Comparison of ENCODE assay signal across 10 cellular contexts in genomic region chr17:19304209-19304608, GRCh38. TPM values are rescaled to one million over a fixed set of nuclear protein-coding genes. Genes with fewer than 3 reads are reported as not detected.
DNase-seq lines count a peak whose midpoint lies in the region; ATAC-seq, FAIRE-seq and TF ChIP-seq lines count a peak whose summit lies in the region.
"Had no signal": no experiment of that assay in that cellular context is flagged by ENCODE, and none has a peak within 500 bp of the region (broad histone marks: within the 10 kb centered on the region; RNA-seq: fewer than 3 reads in every experiment).

No MANE protein-coding gene starts in this region.

- no peak overlapping the region for H3K4me3 Mint-ChIP-seq in activated T-helper 2 cell treated with anti-CD3 and anti-CD28 coated beads, Interferon-gamma antibody, Interleukin-2, Interleukin-4, amounts not matched to agents 10 μg/mL and 5 μg/mL and 100 μg/mL, durations not matched to agents 14 hours and 24 hours and 36 hours (ENCODE audit: low read depth)

- peaks cover 41% of the 10 kb centered on the region for H3K4me1 Mint-ChIP-seq in activated T-helper 2 cell treated with anti-CD3 and anti-CD28 coated beads, Interferon-gamma antibody, Interleukin-2, Interleukin-4, amounts not matched to agents 10 μg/mL and 5 μg/mL and 100 μg/mL, durations not matched to agents 14 hours and 24 hours and 36 hours (ENCODE audit: low read depth)

- FAIRE-seq in small intestine (lab: Jason Lieb, UNC), result no peak

- peaks cover 8% of the 10 kb centered on the region for H3K27me3 Mint-ChIP-seq in activated T-helper 2 cell treated with anti-CD3 and anti-CD28 coated beads, Interferon-gamma antibody, Interleukin-2, Interleukin-4, amounts not matched to agents 10 μg/mL and 5 μg/mL and 100 μg/mL, durations not matched to agents 14 hours and 24 hours and 36 hours (ENCODE audit: low read depth)

- no peaks in the 10 kb centered on the region for H3K36me3 ChIP-seq in small intestine (ENCODE audit: control insufficient read depth in 2 of 2, insufficient read depth in 2 of 2, low read length in 2 of 2)

- no peaks in the 10 kb centered on the region for H3K36me3 Mint-ChIP-seq in activated T-helper 2 cell treated with anti-CD3 and anti-CD28 coated beads, Interferon-gamma antibody, Interleukin-2, Interleukin-4, amounts not matched to agents 10 μg/mL and 5 μg/mL and 100 μg/mL, durations not matched to agents 14 hours and 24 hours and 36 hours (ENCODE audit: low read depth)

- 62 to 75% (median 67%) methylated on average over 7 of the region's 7 CpGs for WGBS in small intestine, 3 donors

- DNase-seq in HL-60 (ENCODE audit: low read depth in 1 of 2, low spot score in 1 of 2) (peak; percentile 63 to 78), UCSD-AML1 (lab: John Stamatoyannopoulos, UW; ENCODE audit: unreplicated experiment) (peak; percentile 39), left cardiac atrium (peak; percentile 58), small intestine (peak; percentile 53), NCI-H2171 treated with DMSO at 0.1 percent for 48 hours (lab: John Stamatoyannopoulos, UW) (no peak)
- no peak for DNase-seq in activated T-helper 2 cell treated with anti-CD3 and anti-CD28 coated beads, Interferon-gamma antibody, Interleukin-2, Interleukin-4, amounts not matched to agents 10 μg/mL and 5 μg/mL and 100 μg/mL, durations not matched to agents 14 hours and 24 hours and 36 hours (ENCODE audit: low spot score)
- DNase-seq: activated gamma-delta T cell treated with Interleukin-2 at 50 U/mL for 16 hours, NCI-H146 had no signal

- no peak overlapping the region for H3K4me3 ChIP-seq in HL-60 (replicated peaks; ENCODE audit: insufficient read depth, low read length)
- no peak overlapping the region for H3K4me3 ChIP-seq in small intestine (ENCODE audit: low read depth in 1 of 2, low read length in 2 of 2)

- ATAC-seq in left cardiac atrium (peak; percentile 45 to 75), GM18870 (IDR thresholded peaks at IDR 0.05; ENCODE audit: unreplicated experiment) (no peak), GM19035 (IDR thresholded peaks at IDR 0.05; ENCODE audit: unreplicated experiment) (no peak)

- H3K9me3 ChIP-seq in small intestine (ENCODE audit: control insufficient read depth, low read depth), result no peaks in the 10 kb centered on the region

- no peaks in the 10 kb centered on the region for H3K9me3 Mint-ChIP-seq in activated T-helper 2 cell treated with anti-CD3 and anti-CD28 coated beads, Interferon-gamma antibody, Interleukin-2, Interleukin-4, amounts not matched to agents 10 μg/mL and 5 μg/mL and 100 μg/mL, durations not matched to agents 14 hours and 24 hours and 36 hours

- no peaks in the 10 kb centered on the region for H3K27me3 ChIP-seq in HL-60 (ENCODE audit: insufficient read depth, poor library complexity, severe bottlenecking)
- no peaks in the 10 kb centered on the region for H3K27me3 ChIP-seq in small intestine (ENCODE audit: control insufficient read depth in 2 of 2, insufficient read depth in 2 of 2, low read length in 2 of 2)

- H3K4me1 ChIP-seq in small intestine (ENCODE audit: control insufficient read depth in 2 of 2, insufficient read depth in 1 of 2, low read depth in 1 of 2, low read length in 1 of 2), result peaks cover 0 to 4% of the 10 kb centered on the region in 2 donors

- H3K27ac ChIP-seq in HL-60 (replicated peaks) (no peak overlapping the region), small intestine (ENCODE audit: low read depth in 1 of 2, low read length in 1 of 2) (peak overlapping the region in 1 of 2 donors; percentile 18)

- intact Hi-C loops in left cardiac atrium (cut with DNase I), result no loop called here
- intact Hi-C loops in activated T-helper 2 cell treated with anti-CD3 and anti-CD28 coated beads, Interferon-gamma antibody, Interleukin-2, Interleukin-4, amounts not matched to agents 10 μg/mL and 5 μg/mL and 100 μg/mL, durations not matched to agents 14 hours and 24 hours and 36 hours (cut with micrococcal nuclease), result no loop called here

- TF ChIP-seq CTCF in HL-60 (IDR thresholded peaks at IDR 0.05; ENCODE audit: insufficient read depth, low read length), result no peak

- H3K27ac Mint-ChIP-seq in activated T-helper 2 cell treated with anti-CD3 and anti-CD28 coated beads, Interferon-gamma antibody, Interleukin-2, Interleukin-4, amounts not matched to agents 10 μg/mL and 5 μg/mL and 100 μg/mL, durations not matched to agents 14 hours and 24 hours and 36 hours, result no peak overlapping the region

RNA-seq across cellular contexts. Expression of gene B9D1, which starts 58.3 kb away (rescaled TPM):
- total RNA-seq in left cardiac atrium, result 1 to 10 TPM; 7.3 to 8.4 TPM
- 10 to 100 TPM in 2 of 3 donors, 1 to 10 TPM in 1; 2.2 to 13.2 (median 12.5) TPM for polyA plus RNA-seq in small intestine
- total RNA-seq in activated T-helper 2 cell treated with anti-CD3 and anti-CD28 coated beads, Interferon-gamma antibody, Interleukin-2, Interleukin-4, amounts not matched to agents 10 μg/mL and 5 μg/mL and 100 μg/mL, durations not matched to agents 14 hours and 24 hours and 36 hours, result 6.7 TPM in 2 replicates

Comparison
In these comparisons a context has a peak if more than half of its experiments do, and no peak if none do; other contexts are left out.
1. DNase-seq: peak in HL-60 (2 of 2), UCSD-AML1 (single experiment), left cardiac atrium (single experiment) and small intestine (single experiment); none in activated T-helper 2 cell treated with anti-CD3 and anti-CD28 coated beads, Interferon-gamma antibody, Interleukin-2, Interleukin-4, amounts not matched to agents 10 μg/mL and 5 μg/mL and 100 μg/mL, durations not matched to agents 14 hours and 24 hours and 36 hours (single experiment) and NCI-H2171 treated with DMSO at 0.1 percent for 48 hours (single experiment).
2. ATAC-seq: peak in left cardiac atrium (2 of 2); none in GM18870 (single experiment) and GM19035 (single experiment).